8 cellular contexts compared by ENCODE assay signal in genomic region chr6:38713812-38714211, GRCh38. TPM values are rescaled to one million over a fixed set of nuclear protein-coding genes. Genes with fewer than 3 reads are reported as not detected.
A peak's percentile ranks its signal among the peaks of the same experiment; 100 is the strongest.
DNase-seq lines count a peak whose midpoint lies in the region; ATAC-seq lines count a peak whose summit lies in the region.

No MANE protein-coding gene starts in this region.

- H3K9me3 Mint-ChIP-seq in activated CD4-positive, alpha-beta T cell treated with anti-CD3 and anti-CD28 coated beads for 36 hours (ENCODE audit: low read depth) = no peaks in the 10 kb centered on the region
- no peaks in the 10 kb centered on the region for H3K9me3 Mint-ChIP-seq in stimulated activated naive CD8-positive, alpha-beta T cell treated with anti-CD3 and anti-CD28 coated beads, Interleukin-15, Interleukin-2, amounts not matched to agents 100 ng/mL and 50 ng/mL, for 24 hours

- ATAC-seq in activated CD4-positive, alpha-beta T cell treated with anti-CD3 and anti-CD28 coated beads for 36 hours = peak; percentile 74
- ATAC-seq in GM21447 (IDR thresholded peaks at IDR 0.05; ENCODE audit: unreplicated experiment) = no peak
- ATAC-seq in HG03280 (IDR thresholded peaks at IDR 0.05; ENCODE audit: unreplicated experiment) = no peak

- intact Hi-C loops in activated CD4-positive, alpha-beta T cell treated with anti-CD3 and anti-CD28 coated beads for 36 hours (cut with DNase I, micrococcal nuclease) = loop anchor here (2.0 kb wide), 2 partner anchors 15 to 41 kb away; no protein-coding TSS in a partner anchor

- H3K27ac ChIP-seq in effector memory CD4-positive, alpha-beta T cell (ENCODE audit: insufficient read depth, low read length, poor library complexity, severe bottlenecking) = no peak overlapping the region

- no peaks in the 10 kb centered on the region for H3K36me3 ChIP-seq in effector memory CD4-positive, alpha-beta T cell (ENCODE audit: control insufficient read depth, insufficient read depth, low read length)

- peaks cover 17% of the 10 kb centered on the region for H3K27me3 Mint-ChIP-seq in activated CD4-positive, alpha-beta T cell treated with anti-CD3 and anti-CD28 coated beads for 36 hours
- H3K27me3 Mint-ChIP-seq in stimulated activated naive CD8-positive, alpha-beta T cell treated with anti-CD3 and anti-CD28 coated beads, Interleukin-15, Interleukin-2, amounts not matched to agents 100 ng/mL and 50 ng/mL, for 24 hours = peaks cover 42% of the 10 kb centered on the region

- no peaks in the 10 kb centered on the region for H3K36me3 Mint-ChIP-seq in activated CD4-positive, alpha-beta T cell treated with anti-CD3 and anti-CD28 coated beads for 36 hours (ENCODE audit: low read depth)
- H3K36me3 Mint-ChIP-seq in stimulated activated naive CD8-positive, alpha-beta T cell treated with anti-CD3 and anti-CD28 coated beads, Interleukin-15, Interleukin-2, amounts not matched to agents 100 ng/mL and 50 ng/mL, for 24 hours (ENCODE audit: low read depth) = no peaks in the 10 kb centered on the region

- H3K4me3 Mint-ChIP-seq in activated CD4-positive, alpha-beta T cell treated with anti-CD3 and anti-CD28 coated beads for 36 hours = no peak overlapping the region
- H3K4me3 Mint-ChIP-seq in stimulated activated naive CD8-positive, alpha-beta T cell treated with anti-CD3 and anti-CD28 coated beads, Interleukin-15, Interleukin-2, amounts not matched to agents 100 ng/mL and 50 ng/mL, for 24 hours = peak overlapping the region; percentile 67

- no peaks in the 10 kb centered on the region for H3K9me3 ChIP-seq in effector memory CD4-positive, alpha-beta T cell (ENCODE audit: control insufficient read depth, low read length)

- peaks cover 8% of the 10 kb centered on the region for H3K27me3 ChIP-seq in effector memory CD4-positive, alpha-beta T cell (replicated peaks; ENCODE audit: control insufficient read depth, insufficient read depth, low read length, poor library complexity, severe bottlenecking)

- CTCF ChIA-PET in activated CD4-positive, alpha-beta T cell treated with anti-CD3 and anti-CD28 coated beads for 36 hours (lab: Charles Lee) = interaction anchor here (0.7 to 1.4 kb wide), 3 partner anchors 10 to 1354 kb away, joined by 3 to 7 read pairs (median 6); partner anchors contain the start of gene GLO1

- H3K4me1 ChIP-seq in effector memory CD4-positive, alpha-beta T cell (ENCODE audit: control insufficient read depth, insufficient read depth, low read length, poor library complexity, severe bottlenecking) = peaks cover 11% of the 10 kb centered on the region

- H3K27ac Mint-ChIP-seq in activated CD4-positive, alpha-beta T cell treated with anti-CD3 and anti-CD28 coated beads for 36 hours = peak overlapping the region; percentile 39
- H3K27ac Mint-ChIP-seq in stimulated activated naive CD8-positive, alpha-beta T cell treated with anti-CD3 and anti-CD28 coated beads, Interleukin-15, Interleukin-2, amounts not matched to agents 100 ng/mL and 50 ng/mL, for 24 hours = peak overlapping the region; percentile 82

- POLR2A ChIA-PET in activated CD4-positive, alpha-beta T cell treated with anti-CD3 and anti-CD28 coated beads for 36 hours (lab: Charles Lee) = interaction anchor here (0.7 to 2.0 kb wide), 2 partner anchors 10 to 79 kb away, joined by 5 to 7 read pairs; partner anchors contain the start of gene GLO1

- no peak overlapping the region for H3K4me3 ChIP-seq in effector memory CD4-positive, alpha-beta T cell (ENCODE audit: insufficient read depth, low read depth, low read length, poor library complexity, severe bottlenecking)

- DNase-seq in activated CD4-positive, alpha-beta T cell treated with anti-CD3 and anti-CD28 coated beads for 36 hours = peak; percentile 78
- no peak for DNase-seq in activated CD4-positive, alpha-beta T cell treated with anti-CD3 and anti-CD28 coated beads for 1 hour
- DNase-seq in activated CD4-positive, alpha-beta T cell treated with anti-CD3 and anti-CD28 coated beads, Interleukin-2, amount 50 U/mL, for 1 hour = peak; percentile 14
- DNase-seq in effector memory CD4-positive, alpha-beta T cell = peak; percentile 11 to 25 (median 16)
- no peak for DNase-seq in foreskin melanocyte

- peaks cover 22% of the 10 kb centered on the region for H3K4me1 Mint-ChIP-seq in activated CD4-positive, alpha-beta T cell treated with anti-CD3 and anti-CD28 coated beads for 36 hours
- peaks cover 34% of the 10 kb centered on the region for H3K4me1 Mint-ChIP-seq in stimulated activated naive CD8-positive, alpha-beta T cell treated with anti-CD3 and anti-CD28 coated beads, Interleukin-15, Interleukin-2, amounts not matched to agents 100 ng/mL and 50 ng/mL, for 24 hours (ENCODE audit: low read depth)

RNA-seq across cellular contexts. Expression of gene DNAH8, which starts 1.3 kb away (rescaled TPM):
- total RNA-seq in activated CD4-positive, alpha-beta T cell treated with anti-CD3 and anti-CD28 coated beads for 36 hours = under 1 TPM in 1 of 2 experiments, not detected in 1; 0.02 TPM

RNA-seq across cellular contexts. Expression of gene GLO1, which starts 10.9 kb away (rescaled TPM):
- 100 to 1,000 TPM; 150 to 152 TPM for total RNA-seq in activated CD4-positive, alpha-beta T cell treated with anti-CD3 and anti-CD28 coated beads for 36 hours

Comparison
In these comparisons a context has a peak if more than half of its experiments do, and no peak if none do; other contexts are left out.
1. DNase-seq: peak in activated CD4-positive, alpha-beta T cell treated with anti-CD3 and anti-CD28 coated beads for 36 hours (single experiment), activated CD4-positive, alpha-beta T cell treated with anti-CD3 and anti-CD28 coated beads, Interleukin-2, amount 50 U/mL, for 1 hour (single experiment) and effector memory CD4-positive, alpha-beta T cell (3 of 3); none in activated CD4-positive, alpha-beta T cell treated with anti-CD3 and anti-CD28 coated beads for 1 hour (single experiment) and foreskin melanocyte (single experiment).